ENCODE assay signal across 8 cellular contexts in the genomic region with DNA sequence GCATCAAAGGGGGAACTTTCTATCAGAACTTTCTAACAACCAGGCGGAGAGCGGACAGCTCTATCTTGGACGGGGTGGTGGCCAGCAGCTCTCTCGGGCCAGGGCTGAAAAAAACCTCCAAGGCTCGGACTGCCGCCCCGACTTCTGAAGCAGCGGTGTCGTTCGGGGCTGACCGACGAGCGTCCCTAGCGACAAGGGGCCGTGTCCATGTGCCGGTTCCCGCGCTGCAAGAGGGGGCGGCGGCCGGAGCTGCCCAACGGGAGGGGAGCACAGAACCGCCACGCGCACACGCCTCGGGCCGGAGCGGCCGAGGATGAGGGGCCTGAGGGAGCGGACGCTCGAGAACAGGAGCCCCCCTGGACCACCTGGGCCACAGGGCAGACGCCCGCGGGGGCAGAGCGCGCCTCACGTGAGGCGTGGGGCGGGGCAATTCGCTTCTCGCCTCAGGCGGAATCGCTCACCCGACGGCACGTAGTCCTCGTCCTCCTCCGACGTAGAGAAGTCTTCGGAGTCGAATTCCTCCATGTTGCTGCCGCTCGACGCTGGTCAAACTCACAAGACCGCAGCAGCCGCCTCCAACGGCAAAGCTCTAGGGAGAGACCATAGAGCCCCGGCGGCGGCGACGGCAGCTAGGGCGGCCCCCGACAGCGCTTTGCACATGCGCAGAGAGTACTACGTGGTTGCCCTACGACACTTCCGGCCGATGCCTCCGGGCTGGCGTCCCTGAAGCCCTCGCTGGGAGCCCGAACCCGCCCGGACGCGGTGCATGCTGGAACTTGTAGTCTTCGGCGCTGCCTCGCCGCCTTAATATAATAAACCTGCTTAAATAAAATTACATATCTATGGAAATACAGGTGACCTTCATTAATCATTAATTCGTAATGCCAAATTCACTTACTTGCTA. TPM values are rescaled to one million over a fixed set of nuclear protein-coding genes. Genes with fewer than 3 reads are reported as not detected.
DNase-seq lines count a peak whose midpoint lies in the region; ATAC-seq, FAIRE-seq and TF ChIP-seq lines count a peak whose summit lies in the region.

CFDP1 (minus strand) TSS at position 676 of the 904 bp plus-strand sequence; CDS start at position 525, 151 bp downstream.

- H3K27ac ChIP-seq in keratinocyte (ENCODE audit: control insufficient read depth, insufficient read depth, low read length): peak within 1 kb of the TSS; percentile 99

- H4K20me1 ChIP-seq in keratinocyte (ENCODE audit: control insufficient read depth, extremely low read depth, insufficient read depth, low read length): no peaks in the 10 kb centered on the region

- H3K36me3 ChIP-seq in keratinocyte (ENCODE audit: control insufficient read depth in 2 of 2, extremely low read depth in 1 of 2, insufficient read depth in 2 of 2, low read length in 2 of 2): no peaks in the 10 kb centered on the region

- no peak for TF ChIP-seq CTCF in AG09319 (IDR thresholded peaks at IDR 0.05; ENCODE audit: low read depth, low read length)
- TF ChIP-seq CTCF in keratinocyte (optimal IDR thresholded peaks at IDR 0.05 in 1 of 3, IDR thresholded peaks at IDR 0.05 in 1 of 3, conservative IDR thresholded peaks at IDR 0.05 in 1 of 3; ENCODE audit: extremely low read depth in 1 of 3, insufficient read depth in 2 of 3, low read length in 3 of 3): no peak

- H3K27me3 ChIP-seq in keratinocyte (ENCODE audit: control insufficient read depth, extremely low read depth, insufficient read depth, low read length): no peaks in the 10 kb centered on the region

- ATAC-seq in GM19025 (IDR thresholded peaks at IDR 0.05; ENCODE audit: low read depth, unreplicated experiment): peak; percentile 90
- ATAC-seq in HG03342 (IDR thresholded peaks at IDR 0.05; ENCODE audit: unreplicated experiment): peak; percentile 93

- peaks cover 9% of the 10 kb centered on the region for H3K4me1 ChIP-seq in keratinocyte (ENCODE audit: control insufficient read depth, extremely low read depth, insufficient read depth, low read length)

- no peaks in the 10 kb centered on the region for H3K9me1 ChIP-seq in keratinocyte (ENCODE audit: control insufficient read depth, extremely low read depth, insufficient read depth, low read length)

- dilution Hi-C loops in keratinocyte (cut with MboI; ENCODE audit: extremely low pct_ligation_motif_present, low sequenced_read_pairs): no loop called here

- peak within 1 kb of the TSS; percentile 90 to 96 (median 92) for H3K4me3 ChIP-seq in keratinocyte (ENCODE audit: control insufficient read depth in 2 of 3, extremely low read depth in 1 of 3, insufficient read depth in 2 of 3, low read depth in 1 of 3, low read length in 3 of 3)

- no peak for FAIRE-seq in keratinocyte (lab: Jason Lieb, UNC)

- H3K9me3 ChIP-seq in keratinocyte (ENCODE audit: control insufficient read depth, low read depth, low read length): no peaks in the 10 kb centered on the region

- DNase-seq in AG09319 (ENCODE audit: extremely low read depth, low read depth) (peak; percentile 84), NCI-H446 treated with DMSO at 0.1 percent for 48 hours (lab: John Stamatoyannopoulos, UW) (peak; percentile 75), cerebellar nuclear complex (lab: John Stamatoyannopoulos, UW) (peak; percentile 26 to 88), keratinocyte (ENCODE audit: low read depth, low spot score) (peak; percentile 63)
- DNase-seq in activated CD4-positive, CD25-positive, alpha-beta regulatory T cell treated with anti-CD3 and anti-CD28 coated beads, Interleukin-2, amount 50 U/mL, for 72 hours: peak; percentile 94
- peak; percentile 90 to 92 for DNase-seq in stimulated activated CD4-positive, alpha-beta T cell treated with anti-CD3 and anti-CD28 coated beads, Interleukin-15, amount 100 ng/mL, for 1 hour (ENCODE audit: low read depth in 1 of 2, low spot score in 1 of 2)

- H3K9ac ChIP-seq in keratinocyte (ENCODE audit: control insufficient read depth, extremely low read depth, insufficient read depth, low read length): peak within 1 kb of the TSS; percentile 99

- peak within 1 kb of the TSS; percentile 99 for H3K4me2 ChIP-seq in keratinocyte (ENCODE audit: control insufficient read depth, extremely low read depth, insufficient read depth, low read depth, low read length)

- peak within 1 kb of the TSS; percentile 100 for H2AFZ ChIP-seq in keratinocyte (ENCODE audit: control insufficient read depth, low read length)

- H3K79me2 ChIP-seq in keratinocyte (ENCODE audit: control insufficient read depth, insufficient read depth, low read length): peaks cover 46% of the 10 kb centered on the region

RNA-seq across cellular contexts. Expression of gene CFDP1, which starts in this region (rescaled TPM):
- 22.3 to 42.1 TPM (median 32.8 TPM) in 3 replicates for polyA plus RNA-seq in keratinocyte
- 131 TPM for polyA plus RNA-seq in keratinocyte (2011; ENCODE audit: low read depth)
- polyA plus RNA-seq in keratinocyte (2011; cell fraction: cytosol; rRNA removed): 33.8 and 43.1 TPM in 2 replicates
- polyA plus RNA-seq in keratinocyte (2011; cell fraction: nucleus; rRNA removed): 14.3 and 25.7 TPM in 2 replicates
- polyA plus RNA-seq in keratinocyte (2012; ENCODE audit: low replicate concordance): 37.4 and 45.9 TPM in 2 replicates
- polyA minus RNA-seq in keratinocyte: 2.7 to 17.7 TPM (median 6.8 TPM) in 3 replicates
- 18.0 TPM for polyA minus RNA-seq in keratinocyte (2011; cell fraction: cytosol; rRNA and poly(A)+ RNA removed)
- 6.6 and 23.9 TPM in 2 replicates for polyA minus RNA-seq in keratinocyte (2011; cell fraction: nucleus; rRNA and poly(A)+ RNA removed)

Comparison
In these comparisons a context has a peak if more than half of its experiments do, and no peak if none do; other contexts are left out.
1. Peak in every context shown above with its lines: DNase-seq, ATAC-seq, H3K4me3 ChIP-seq and H3K27ac ChIP-seq.